8 cellular contexts compared by ENCODE assay signal in the genomic region with DNA sequence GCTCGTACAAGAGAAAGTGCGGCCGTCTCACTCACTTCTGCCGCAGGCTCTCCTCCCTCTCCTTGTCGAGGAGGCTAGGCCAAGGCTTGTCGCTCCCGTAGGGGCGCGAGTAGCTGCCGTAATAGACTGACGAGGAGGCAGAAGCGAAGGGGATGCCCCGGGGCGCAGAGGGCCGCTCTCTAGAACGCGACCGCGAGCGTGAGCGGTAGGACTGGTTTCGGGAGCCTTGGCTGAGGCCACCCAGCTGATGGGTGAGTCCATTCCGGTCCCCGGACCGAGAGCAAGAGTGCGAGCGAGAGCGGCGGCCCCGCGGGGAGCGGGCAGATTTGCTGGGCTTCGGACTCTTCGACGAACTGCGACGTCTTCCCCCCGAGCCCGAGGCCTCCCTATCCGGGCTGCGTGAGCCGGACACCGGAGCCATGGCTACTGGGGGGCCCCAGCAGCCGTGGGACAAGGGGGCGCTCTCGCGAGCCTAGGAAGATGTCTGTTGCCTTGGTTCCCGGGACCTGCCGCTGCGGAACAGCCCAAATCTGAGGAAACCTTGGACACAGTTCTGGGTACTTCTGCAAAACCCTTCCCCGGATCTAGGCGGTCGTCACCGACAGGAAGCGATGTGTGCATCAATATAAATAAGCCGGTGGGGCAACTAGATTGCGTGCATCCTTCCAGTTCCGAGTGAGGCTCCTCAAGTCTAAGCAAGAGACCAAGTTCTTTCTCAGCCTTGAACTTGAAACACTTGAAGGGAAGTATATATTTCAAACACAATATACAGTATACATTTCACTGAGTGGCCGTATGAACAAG. TPM values are rescaled to one million over a fixed set of nuclear protein-coding genes. Genes with fewer than 3 reads are reported as not detected.
DNase-seq lines count a peak whose midpoint lies in the region; ATAC-seq and TF ChIP-seq lines count a peak whose summit lies in the region.

A gene (minus strand): TSS at position 567 of the 804 bp plus-strand sequence. CDS start 146 bp downstream, at position 421.

- H3K4me2 ChIP-seq in OCI-LY7 (ENCODE audit: low read length): peak within 1 kb of the TSS; percentile 78

- TF ChIP-seq CTCF in OCI-LY7 (conservative IDR thresholded peaks at IDR 0.05; ENCODE audit: low read length): no peak; the same call in 1 of the 2 replicates

- H2AFZ ChIP-seq in OCI-LY7 (ENCODE audit: low read length): peak within 1 kb of the TSS; percentile 97

- CTCF ChIA-PET in OCI-LY7 (lab: Charles Lee; ENCODE audit: unreplicated experiment): no interaction called here

- intact Hi-C loops in OCI-LY7 (cut with micrococcal nuclease; ENCODE audit: unreplicated experiment): no loop called here

- peaks cover 18% of the 10 kb centered on the region; the same call in 1 of the 2 replicates for H3K79me2 ChIP-seq in OCI-LY7 (ENCODE audit: insufficient read depth, low read depth, low read length)

- H3K9me2 ChIP-seq in OCI-LY7 (ENCODE audit: insufficient read depth, low read length): no peaks in the 10 kb centered on the region

- BruUV-seq in OCI-LY7 (replicated peaks; lab: Mats Ljungman, UMichigan): no TSS peak

- no peaks in the 10 kb centered on the region for H3K36me3 ChIP-seq in OCI-LY7 (ENCODE audit: insufficient read depth, low read length)

- H3K4me3 ChIP-seq in OCI-LY7 (ENCODE audit: low read depth, low read length, poor library complexity, severe bottlenecking): peak within 1 kb of the TSS; percentile 88

- ATAC-seq in GM21528 (IDR thresholded peaks at IDR 0.05; ENCODE audit: low FRiP score, unreplicated experiment): peak; percentile 85

- H3K4me1 ChIP-seq in OCI-LY7 (ENCODE audit: insufficient read depth, low read length, poor library complexity, severe bottlenecking): peaks cover 16% of the 10 kb centered on the region

- no peaks in the 10 kb centered on the region for H3K9me3 ChIP-seq in OCI-LY7 (ENCODE audit: low read length)

- H4K20me1 ChIP-seq in OCI-LY7 (ENCODE audit: insufficient read depth, low read length): no peaks in the 10 kb centered on the region

- peak within 1 kb of the TSS; percentile 74 for H3K27ac ChIP-seq in OCI-LY7 (ENCODE audit: low read depth, low read length, poor library complexity, severe bottlenecking)

- DNase-seq in DMS114 treated with DMSO at 0.1 percent for 48 hours (lab: John Stamatoyannopoulos, UW; ENCODE audit: unreplicated experiment) (peak; percentile 72), HuH-7.5 (ENCODE audit: low spot score) (peak; percentile 47), OCI-LY7 (ENCODE audit: low spot score) (peak; percentile 87), activated T-cell treated with anti-CD3 and anti-CD28 coated beads for 4 hours (peak; percentile 76), epidermal melanocyte (ENCODE audit: insufficient read length, low spot score) (peak; percentile 49), middle frontal gyrus (ENCODE audit: extremely low spot score, low spot score) (peak; percentile 62)
- peak; percentile 56 to 73 for DNase-seq in stimulated activated CD8-positive, alpha-beta memory T cell treated with anti-CD3 and anti-CD28 coated beads, Interleukin-2, amount 100 ng/mL, for 1 hour (ENCODE audit: low read depth in 2 of 2)

- POLR2A ChIA-PET in OCI-LY7 (lab: Charles Lee): interaction anchor here (0.7 kb wide), 2 partner anchors 53 to 531 kb away, joined by 3 read pairs; no protein-coding TSS in a partner anchor

RNA-seq across cellular contexts. Expression of the gene that starts here (rescaled TPM):
- 5.2 and 6.9 TPM in 2 replicates for total RNA-seq in OCI-LY7 (2014; rRNA removed; shearing (Covaris generic))
- total RNA-seq in OCI-LY7 (2022): 11.9 and 14.8 TPM in 2 replicates

Comparison
In these comparisons a context has a peak if more than half of its experiments do, and no peak if none do; other contexts are left out.
1. Peak in every context shown above with its lines: DNase-seq, ATAC-seq, H3K4me3 ChIP-seq and H3K27ac ChIP-seq.